25 cellular contexts compared by ENCODE assay signal in genomic region chr3:15948403-15948802, GRCh38.
"Had no signal": no experiment of that assay in that cellular context is flagged by ENCODE, and none has a peak within 500 bp of the region (broad histone marks: within the 10 kb centered on the region; RNA-seq: fewer than 3 reads in every experiment).

No MANE protein-coding gene starts in this region.

- H3K9me3 Mint-ChIP-seq: activated B cell treated with CpG ODN at 0.5 μM for 24 hours; activated CD4-positive, alpha-beta memory T cell treated with anti-CD3 and anti-CD28 coated beads for 36 hours; activated naive CD8-positive, alpha-beta T cell treated with anti-CD3 and anti-CD28 coated beads, Interleukin-2, amount 10 ng/mL, durations not matched to agents 7 days and 5 days; activated T-helper 17 cell treated with anti-CD3 and anti-CD28 coated beads, Interleukin-2, amount 50 U/mL, for 72 hours; stimulated activated effector memory CD8-positive, alpha-beta T cell treated with anti-CD3 and anti-CD28 coated beads, Interleukin-12 subunit alpha, Interleukin-12 subunit beta, amount 100 ng/mL, for 72 hours had no signal

- H3K4me1 ChIP-seq: colonic mucosa, psoas muscle, testis had no signal

- H3K27ac Mint-ChIP-seq: activated B cell treated with CpG ODN at 0.5 μM for 24 hours; activated CD4-positive, alpha-beta memory T cell treated with anti-CD3 and anti-CD28 coated beads for 36 hours; activated naive CD8-positive, alpha-beta T cell treated with anti-CD3 and anti-CD28 coated beads, Interleukin-2, amount 10 ng/mL, durations not matched to agents 7 days and 5 days; activated T-helper 17 cell treated with anti-CD3 and anti-CD28 coated beads, Interleukin-2, amount 50 U/mL, for 72 hours; endodermal cell; immature natural killer cell; naive thymus-derived CD4-positive, alpha-beta T cell; stimulated activated effector memory CD8-positive, alpha-beta T cell treated with anti-CD3 and anti-CD28 coated beads, Interleukin-12 subunit alpha, Interleukin-12 subunit beta, amount 100 ng/mL, for 72 hours; T-cell; type B pancreatic cell had no signal

- H3K9me3 ChIP-seq: colonic mucosa, ovary, psoas muscle, testis had no signal

- ATAC-seq: activated T-helper 17 cell treated with anti-CD3 and anti-CD28 coated beads, Interleukin-2, amount 50 U/mL, for 72 hours; left ventricle myocardium superior; naive thymus-derived CD4-positive, alpha-beta T cell; psoas muscle; sciatic nerve; stimulated activated effector memory CD8-positive, alpha-beta T cell treated with anti-CD3 and anti-CD28 coated beads, Interleukin-12 subunit alpha, Interleukin-12 subunit beta, amount 100 ng/mL, for 72 hours; T-cell had no signal

- H3K27me3 ChIP-seq: colonic mucosa, ovary, testis had no signal

- H3K4me3 Mint-ChIP-seq: activated B cell treated with CpG ODN at 0.5 μM for 24 hours; activated CD4-positive, alpha-beta memory T cell treated with anti-CD3 and anti-CD28 coated beads for 36 hours; activated naive CD8-positive, alpha-beta T cell treated with anti-CD3 and anti-CD28 coated beads, Interleukin-2, amount 10 ng/mL, durations not matched to agents 7 days and 5 days; activated T-helper 17 cell treated with anti-CD3 and anti-CD28 coated beads, Interleukin-2, amount 50 U/mL, for 72 hours; brain; endodermal cell; immature natural killer cell; naive thymus-derived CD4-positive, alpha-beta T cell; stimulated activated effector memory CD8-positive, alpha-beta T cell treated with anti-CD3 and anti-CD28 coated beads, Interleukin-12 subunit alpha, Interleukin-12 subunit beta, amount 100 ng/mL, for 72 hours; T-cell; type B pancreatic cell had no signal

- H3K27ac ChIP-seq: colonic mucosa, ovary, psoas muscle, testis had no signal

- H3K36me3 Mint-ChIP-seq: activated CD4-positive, alpha-beta memory T cell treated with anti-CD3 and anti-CD28 coated beads for 36 hours; immature natural killer cell; naive thymus-derived CD4-positive, alpha-beta T cell; stimulated activated effector memory CD8-positive, alpha-beta T cell treated with anti-CD3 and anti-CD28 coated beads, Interleukin-12 subunit alpha, Interleukin-12 subunit beta, amount 100 ng/mL, for 72 hours; T-cell; type B pancreatic cell had no signal

- H3K36me3 ChIP-seq: colonic mucosa, ovary had no signal

- H3K4me1 Mint-ChIP-seq: activated B cell treated with CpG ODN at 0.5 μM for 24 hours; activated T-helper 17 cell treated with anti-CD3 and anti-CD28 coated beads, Interleukin-2, amount 50 U/mL, for 72 hours; endodermal cell; immature natural killer cell; stimulated activated effector memory CD8-positive, alpha-beta T cell treated with anti-CD3 and anti-CD28 coated beads, Interleukin-12 subunit alpha, Interleukin-12 subunit beta, amount 100 ng/mL, for 72 hours had no signal

- H3K4me3 ChIP-seq: colonic mucosa, ovary, psoas muscle, testis had no signal

- H3K27me3 Mint-ChIP-seq: activated B cell treated with CpG ODN at 0.5 μM for 24 hours; activated CD4-positive, alpha-beta memory T cell treated with anti-CD3 and anti-CD28 coated beads for 36 hours; activated naive CD8-positive, alpha-beta T cell treated with anti-CD3 and anti-CD28 coated beads, Interleukin-2, amount 10 ng/mL, durations not matched to agents 7 days and 5 days; activated T-helper 17 cell treated with anti-CD3 and anti-CD28 coated beads, Interleukin-2, amount 50 U/mL, for 72 hours; brain; T-cell; type B pancreatic cell had no signal

- DNase-seq: activated B cell treated with CpG ODN at 0.5 μM for 24 hours; activated CD4-positive, alpha-beta memory T cell treated with anti-CD3 and anti-CD28 coated beads for 36 hours; activated CD4-positive, alpha-beta T cell treated with anti-CD3 and anti-CD28 coated beads for 4 hours; activated naive CD4-positive, alpha-beta T cell; activated naive CD8-positive, alpha-beta T cell treated with anti-CD3 and anti-CD28 coated beads, Interleukin-2, amount 10 ng/mL, durations not matched to agents 7 days and 5 days; activated T-cell treated with anti-CD3 and anti-CD28 coated beads for 4 hours; central memory CD4-positive, alpha-beta T cell; colonic mucosa; endodermal cell; erythroblast; immature natural killer cell; kidney glomerular epithelial cell; left ventricle myocardium superior; mesenchymal stem cell; naive thymus-derived CD4-positive, alpha-beta T cell; ovary; psoas muscle; stimulated activated CD4-positive, alpha-beta T cell treated with anti-CD3 and anti-CD28 coated beads, Interleukin-4, amount 100 ng/mL, for 24 hours; T-cell; testis had no signal
